13 cellular contexts compared by ENCODE assay signal in the genomic region with DNA sequence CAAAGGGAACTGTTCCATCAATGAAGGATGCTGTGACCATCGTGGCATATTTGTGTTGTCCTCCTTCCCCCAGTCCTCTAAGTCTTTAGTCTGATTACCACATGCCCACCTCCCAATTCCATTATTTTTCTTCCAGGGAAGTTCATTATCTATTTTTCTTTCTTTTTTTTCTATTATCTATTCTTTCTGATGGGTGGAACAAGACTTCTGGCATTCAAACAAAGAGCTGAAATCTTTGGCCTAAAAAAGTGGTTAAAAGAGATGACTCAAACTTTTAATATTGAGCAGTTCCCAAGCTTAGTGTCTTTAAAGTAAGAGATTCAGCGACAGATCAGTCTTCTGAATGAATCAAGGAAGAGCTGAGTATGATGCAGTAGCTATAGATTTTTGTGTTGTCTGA.
"Had no signal": no experiment of that assay in that cellular context is flagged by ENCODE, and none has a peak within 500 bp of the region (broad histone marks: within the 10 kb centered on the region; RNA-seq: fewer than 3 reads in every experiment).

No MANE protein-coding gene starts in this region.

- H3K9me3 Mint-ChIP-seq: activated T-cell treated with anti-CD3 and anti-CD28 coated beads, Interleukin-2, amount 50 U/mL, for 4 hours had no signal

- H3K27me3 Mint-ChIP-seq: naive thymus-derived CD8-positive, alpha-beta T cell; T-cell had no signal

- H3K4me3 Mint-ChIP-seq: activated CD8-positive, alpha-beta T cell treated with anti-CD3 and anti-CD28 coated beads, Interleukin-2, amount 10 ng/mL, durations not matched to agents 7 days and 5 days; activated T-cell treated with anti-CD3 and anti-CD28 coated beads, Interleukin-2, amount 50 U/mL, for 4 hours; naive thymus-derived CD8-positive, alpha-beta T cell; T-cell had no signal

- DNase-seq: activated CD4-positive, alpha-beta T cell treated with anti-CD3 and anti-CD28 coated beads for 1 hour; activated CD4-positive, alpha-beta T cell treated with anti-CD3 and anti-CD28 coated beads, Interleukin-2, amount 50 U/mL, for 1 hour; activated CD8-positive, alpha-beta T cell treated with anti-CD3 and anti-CD28 coated beads, Interleukin-2, amount 10 ng/mL, durations not matched to agents 7 days and 5 days; activated effector memory CD4-positive, alpha-beta T cell treated with Interleukin-2 at 50 U/mL for 16 hours; activated naive CD4-positive, alpha-beta T cell treated with anti-CD3 and anti-CD28 coated beads, Interleukin-2, amount 50 U/mL, for 16 hours; activated T-cell treated with anti-CD3 and anti-CD28 coated beads, Interleukin-2, amount 50 U/mL, for 4 hours; amniotic stem cell; naive thymus-derived CD8-positive, alpha-beta T cell; ovary; stimulated activated CD4-positive, alpha-beta T cell treated with anti-CD3 and anti-CD28 coated beads, Interleukin-4, amount 100 ng/mL, for 24 hours; stimulated activated naive CD4-positive, alpha-beta T cell treated with Interleukin-2 at 50 U/mL for 16 hours; T-cell; upper lobe of left lung had no signal

- H3K27ac Mint-ChIP-seq: activated CD8-positive, alpha-beta T cell treated with anti-CD3 and anti-CD28 coated beads, Interleukin-2, amount 10 ng/mL, durations not matched to agents 7 days and 5 days; T-cell had no signal

- ATAC-seq: activated CD8-positive, alpha-beta T cell treated with anti-CD3 and anti-CD28 coated beads, Interleukin-2, amount 10 ng/mL, durations not matched to agents 7 days and 5 days; naive thymus-derived CD8-positive, alpha-beta T cell; T-cell had no signal
